Comparison of ENCODE assay signal across 24 cellular contexts in the genomic region with DNA sequence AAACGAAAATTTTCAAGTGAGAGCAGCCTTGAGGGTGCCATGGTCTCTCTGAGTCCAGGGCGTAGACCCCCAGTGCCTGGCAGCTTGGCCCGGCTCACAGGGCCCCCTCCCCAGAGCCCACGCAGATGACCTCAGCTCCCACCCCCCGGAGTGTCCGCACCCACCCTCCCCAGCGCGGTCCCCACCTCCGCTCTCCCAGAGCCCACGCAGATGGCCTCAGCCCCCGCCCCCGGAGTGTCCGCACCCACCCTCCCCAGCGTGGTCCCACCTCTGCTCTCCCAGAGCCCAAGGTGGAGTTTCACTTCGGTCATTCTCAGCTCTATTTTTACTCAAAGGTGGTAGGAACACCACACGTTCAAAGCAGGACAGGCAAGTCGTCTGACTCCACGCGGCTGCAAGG. TPM values are rescaled to one million over a fixed set of nuclear protein-coding genes. Genes with fewer than 3 reads are reported as not detected.
DNase-seq lines count a peak whose midpoint lies in the region; ATAC-seq and TF ChIP-seq lines count a peak whose summit lies in the region.
"Had no signal": no experiment of that assay in that cellular context is flagged by ENCODE, and none has a peak within 500 bp of the region (broad histone marks: within the 10 kb centered on the region; RNA-seq: fewer than 3 reads in every experiment).

No MANE protein-coding gene starts in this region.

- H3K79me2 ChIP-seq in OCI-LY7 (ENCODE audit: insufficient read depth, low read depth, low read length): peaks cover 70% of the 10 kb centered on the region

- no peaks in the 10 kb centered on the region for H3K27me3 Mint-ChIP-seq in stimulated activated memory B cell treated with anti-CD40 and anti-IgM and Interleukin-4, amounts not matched to agents 10 μg/mL and 1 μg/mL and 100 μg/mL, for 72 hours
- H3K27me3 Mint-ChIP-seq: CD8-positive, alpha-beta memory T cell had no signal

- no peaks in the 10 kb centered on the region for H3K9me2 ChIP-seq in OCI-LY7 (ENCODE audit: insufficient read depth, low read length)

- H3K9ac ChIP-seq in BLaER1 treated with 17β-estradiol and CSF1 and Interleukin-3, amounts not matched to agents 10 nM and 100 nM: 0 out of 22 replicates have a peak overlapping the region, but pooled peaks of 1 of the 11 experiments have one; percentile 23

- H3K27ac Mint-ChIP-seq in stimulated activated memory B cell treated with anti-CD40 and anti-IgM and Interleukin-4, amounts not matched to agents 10 μg/mL and 1 μg/mL and 100 μg/mL, for 72 hours: no peak overlapping the region

- H3K4me2 ChIP-seq in BLaER1 treated with 17β-estradiol and CSF1 and Interleukin-3, amounts not matched to agents 10 nM and 100 nM: peak overlapping the region; percentile 48 to 96 (median 84); a peak in 21 of 22 replicates
- H3K4me2 ChIP-seq in OCI-LY7 (ENCODE audit: low read length): 0 out of 2 replicates have a peak overlapping the region, but pooled peaks have one; percentile 62
- H3K4me2 ChIP-seq: A549 had no signal

- no peaks in the 10 kb centered on the region for H3K9me3 ChIP-seq in BLaER1 treated with 17β-estradiol and CSF1 and Interleukin-3, amounts not matched to agents 10 nM and 100 nM (replicated peaks in 1 of 11)
- H3K9me3 ChIP-seq in OCI-LY7 (ENCODE audit: low read length) (no peaks in the 10 kb centered on the region), left ventricle myocardium inferior (replicated peaks) (no peaks in the 10 kb centered on the region)
- H3K9me3 ChIP-seq: A549 had no signal

- no peaks in the 10 kb centered on the region for H3K27me3 ChIP-seq in BLaER1 treated with 17β-estradiol and CSF1 and Interleukin-3, amounts not matched to agents 10 nM and 100 nM
- H3K27me3 ChIP-seq in left ventricle myocardium inferior (ENCODE audit: low read depth): no peaks in the 10 kb centered on the region

- H3K27ac ChIP-seq in BLaER1 treated with 17β-estradiol and CSF1 and Interleukin-3, amounts not matched to agents 10 nM and 100 nM: no peak overlapping the region; a peak in 1 of 22 replicates
- H3K27ac ChIP-seq in OCI-LY7 (ENCODE audit: low read depth, low read length, poor library complexity, severe bottlenecking) (no peak overlapping the region), left ventricle myocardium inferior (replicated peaks) (peak overlapping the region; percentile 86)
- H3K27ac ChIP-seq: A549 had no signal

- TF ChIP-seq CTCF in OCI-LY7 (conservative IDR thresholded peaks at IDR 0.05; ENCODE audit: low read length) (no peak), left ventricle myocardium inferior (IDR thresholded peaks at IDR 0.05; ENCODE audit: borderline replicate concordance) (no peak)

- POLR2A ChIA-PET in OCI-LY7 (lab: Charles Lee): interaction anchor here (0.6 to 1.0 kb wide), 3 partner anchors 16 to 354 kb away, joined by 3 to 5 read pairs (median 3); no protein-coding TSS in a partner anchor

- H2AFZ ChIP-seq in OCI-LY7 (ENCODE audit: low read length): no peak overlapping the region

- H3K4me3 Mint-ChIP-seq in stimulated activated memory B cell treated with anti-CD40 and anti-IgM and Interleukin-4, amounts not matched to agents 10 μg/mL and 1 μg/mL and 100 μg/mL, for 72 hours: no peak overlapping the region
- H3K4me3 Mint-ChIP-seq: CD14-positive monocyte; CD8-positive, alpha-beta memory T cell had no signal

- DNase-seq in OCI-LY7 (ENCODE audit: low spot score): no peak
- no peak for DNase-seq in left ventricle myocardium inferior
- DNase-seq in NCI-H187 (lab: John Stamatoyannopoulos, UW): no peak
- DNase-seq in AG20443 (ENCODE audit: low spot score): no peak
- DNase-seq: CD8-positive, alpha-beta memory T cell; DMS153; DND-41; KBM-7; MV-4-11; NCI-H1105; NCI-H1436 treated with DMSO at 0.1 percent for 48 hours; NCI-H1930; NCI-H2107; NCI-H446; NCI-H524 treated with DMSO at 0.1 percent for 48 hours; NCI-H774; PC-3; RPMI8226; SHP77 treated with DMSO at 0.1 percent for 48 hours had no signal

- peaks cover 33% of the 10 kb centered on the region for H3K4me1 Mint-ChIP-seq in stimulated activated memory B cell treated with anti-CD40 and anti-IgM and Interleukin-4, amounts not matched to agents 10 μg/mL and 1 μg/mL and 100 μg/mL, for 72 hours

- CTCF ChIA-PET in OCI-LY7 (lab: Charles Lee; ENCODE audit: unreplicated experiment): no interaction called here

- H3K4me1 ChIP-seq in BLaER1 treated with 17β-estradiol and CSF1 and Interleukin-3, amounts not matched to agents 10 nM and 100 nM: peaks cover 47 to 78% (median 55%) of the 10 kb centered on the region in 10 experiments
- peaks cover 15% of the 10 kb centered on the region for H3K4me1 ChIP-seq in OCI-LY7 (ENCODE audit: insufficient read depth, low read length, poor library complexity, severe bottlenecking)
- H3K4me1 ChIP-seq in left ventricle myocardium inferior: peaks cover 55% of the 10 kb centered on the region
- H3K4me1 ChIP-seq: A549 had no signal

- 0 out of 20 replicates have a peak overlapping the region, but pooled peaks of 2 of the 10 experiments have one; percentile 6 to 36 for H3K4me3 ChIP-seq in BLaER1 treated with 17β-estradiol and CSF1 and Interleukin-3, amounts not matched to agents 10 nM and 100 nM
- H3K4me3 ChIP-seq in OCI-LY7 (ENCODE audit: low read depth, low read length, poor library complexity, severe bottlenecking) (no peak overlapping the region), left ventricle myocardium inferior (peak overlapping the region; percentile 17)
- H3K4me3 ChIP-seq: A549 had no signal

- peak; percentile 43 for ATAC-seq in stimulated activated memory B cell treated with anti-CD40 and anti-IgM and Interleukin-4, amounts not matched to agents 10 μg/mL and 1 μg/mL and 100 μg/mL, for 72 hours
- ATAC-seq in SK-N-SH treated with all-trans-retinoic acid at 6 μM for 48 hours: no peak
- ATAC-seq: PC-3 had no signal

- no peaks in the 10 kb centered on the region for H3K9me3 Mint-ChIP-seq in stimulated activated memory B cell treated with anti-CD40 and anti-IgM and Interleukin-4, amounts not matched to agents 10 μg/mL and 1 μg/mL and 100 μg/mL, for 72 hours
- H3K9me3 Mint-ChIP-seq: CD8-positive, alpha-beta memory T cell had no signal

- peaks cover 6% of the 10 kb centered on the region for H3K36me3 Mint-ChIP-seq in stimulated activated memory B cell treated with anti-CD40 and anti-IgM and Interleukin-4, amounts not matched to agents 10 μg/mL and 1 μg/mL and 100 μg/mL, for 72 hours

- intact Hi-C loops in OCI-LY7 (cut with micrococcal nuclease; ENCODE audit: unreplicated experiment): loop anchor here (5.0 kb wide), 1 partner anchor 44 kb away; no protein-coding TSS in a partner anchor
- intact Hi-C loops in left ventricle myocardium inferior (cut with micrococcal nuclease): no loop called here

- no TSS peak for BruUV-seq in OCI-LY7 (replicated peaks; lab: Mats Ljungman, UMichigan)

- peaks cover 78 to 97% (median 91%) of the 10 kb centered on the region in 11 experiments for H4K20me1 ChIP-seq in BLaER1 treated with 17β-estradiol and CSF1 and Interleukin-3, amounts not matched to agents 10 nM and 100 nM
- peaks cover 1% of the 10 kb centered on the region; the same call in 1 of the 2 replicates for H4K20me1 ChIP-seq in OCI-LY7 (ENCODE audit: insufficient read depth, low read length)

- peaks cover 0 to 77% (median 0%) of the 10 kb centered on the region in 11 experiments; a peak in 10 of 22 replicates for H3K36me3 ChIP-seq in BLaER1 treated with 17β-estradiol and CSF1 and Interleukin-3, amounts not matched to agents 10 nM and 100 nM
- peaks cover 15% of the 10 kb centered on the region for H3K36me3 ChIP-seq in OCI-LY7 (ENCODE audit: insufficient read depth, low read length)
- H3K36me3 ChIP-seq in left ventricle myocardium inferior: no peaks in the 10 kb centered on the region

TF ChIP-seq in SK-N-SH treated with all-trans-retinoic acid at 6 μM for 48 hours, 23 proteins besides CTCF, POLR2A, EP300 and RAD21:
- TF ChIP-seq, protein P1, sequence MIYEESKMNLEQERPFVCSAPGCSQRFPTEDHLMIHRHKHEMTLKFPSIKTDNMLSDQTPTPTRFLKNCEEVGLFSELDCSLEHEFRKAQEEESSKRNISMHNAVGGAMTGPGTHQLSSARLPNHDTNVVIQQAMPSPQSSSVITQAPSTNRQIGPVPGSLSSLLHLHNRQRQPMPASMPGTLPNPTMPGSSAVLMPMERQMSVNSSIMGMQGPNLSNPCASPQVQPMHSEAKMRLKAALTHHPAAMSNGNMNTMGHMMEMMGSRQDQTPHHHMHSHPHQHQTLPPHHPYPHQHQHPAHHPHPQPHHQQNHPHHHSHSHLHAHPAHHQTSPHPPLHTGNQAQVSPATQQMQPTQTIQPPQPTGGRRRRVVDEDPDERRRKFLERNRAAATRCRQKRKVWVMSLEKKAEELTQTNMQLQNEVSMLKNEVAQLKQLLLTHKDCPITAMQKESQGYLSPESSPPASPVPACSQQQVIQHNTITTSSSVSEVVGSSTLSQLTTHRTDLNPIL (CRISPR knock-in tag; IDR thresholded peaks at IDR 0.05; ENCODE audit: low read depth): no peak
- TF ChIP-seq TOX (CRISPR knock-in tag; IDR thresholded peaks at IDR 0.05; ENCODE audit: borderline replicate concordance) (no peak), ZNF8 (CRISPR knock-in tag; IDR thresholded peaks at IDR 0.05) (no peak), ISL1 (CRISPR knock-in tag; IDR thresholded peaks at IDR 0.05) (no peak), SNAI2 (CRISPR knock-in tag; IDR thresholded peaks at IDR 0.05) (no peak), ZFP3 (CRISPR knock-in tag; IDR thresholded peaks at IDR 0.05) (no peak), ZC3H10 (CRISPR knock-in tag; IDR thresholded peaks at IDR 0.05) (no peak)
- TF ChIP-seq, protein P2, sequence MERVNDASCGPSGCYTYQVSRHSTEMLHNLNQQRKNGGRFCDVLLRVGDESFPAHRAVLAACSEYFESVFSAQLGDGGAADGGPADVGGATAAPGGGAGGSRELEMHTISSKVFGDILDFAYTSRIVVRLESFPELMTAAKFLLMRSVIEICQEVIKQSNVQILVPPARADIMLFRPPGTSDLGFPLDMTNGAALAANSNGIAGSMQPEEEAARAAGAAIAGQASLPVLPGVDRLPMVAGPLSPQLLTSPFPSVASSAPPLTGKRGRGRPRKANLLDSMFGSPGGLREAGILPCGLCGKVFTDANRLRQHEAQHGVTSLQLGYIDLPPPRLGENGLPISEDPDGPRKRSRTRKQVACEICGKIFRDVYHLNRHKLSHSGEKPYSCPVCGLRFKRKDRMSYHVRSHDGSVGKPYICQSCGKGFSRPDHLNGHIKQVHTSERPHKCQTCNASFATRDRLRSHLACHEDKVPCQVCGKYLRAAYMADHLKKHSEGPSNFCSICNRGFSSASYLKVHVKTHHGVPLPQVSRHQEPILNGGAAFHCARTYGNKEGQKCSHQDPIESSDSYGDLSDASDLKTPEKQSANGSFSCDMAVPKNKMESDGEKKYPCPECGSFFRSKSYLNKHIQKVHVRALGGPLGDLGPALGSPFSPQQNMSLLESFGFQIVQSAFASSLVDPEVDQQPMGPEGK (CRISPR knock-in tag; IDR thresholded peaks at IDR 0.05; ENCODE audit: borderline replicate concordance): no peak

RNA-seq across cellular contexts. Expression of a gene that starts 13.9 kb away (rescaled TPM):
- 153 and 164 TPM in 2 replicates for total RNA-seq in OCI-LY7 (2014; rRNA removed; shearing (Covaris generic))
- total RNA-seq in OCI-LY7 (2022): 181 and 199 TPM in 2 replicates
- 170 TPM for total RNA-seq in left ventricle myocardium inferior
